In the genomic region with DNA sequence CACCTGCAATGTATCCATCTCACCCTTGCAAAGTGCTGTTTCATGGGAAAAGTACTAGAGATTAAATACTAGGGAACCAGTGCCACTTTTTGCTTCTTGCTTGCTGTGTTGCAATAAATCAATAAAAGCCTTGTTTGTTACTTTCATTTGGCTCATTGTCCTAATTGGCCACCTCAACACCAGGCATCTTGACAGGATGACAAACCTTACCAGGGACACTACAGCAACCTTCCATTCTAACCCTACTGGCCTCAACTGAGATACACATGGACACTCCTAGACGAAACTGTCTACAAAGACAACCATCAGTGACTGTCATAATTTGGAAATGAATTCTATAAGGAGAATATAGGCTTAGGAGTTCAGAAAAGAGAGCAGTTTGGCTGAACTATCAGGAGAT, we compare ENCODE assay signal across 35 cellular contexts.
"Had no signal": no experiment of that assay in that cellular context is flagged by ENCODE, and none has a peak within 500 bp of the region (broad histone marks: within the 10 kb centered on the region; RNA-seq: fewer than 3 reads in every experiment).

No MANE protein-coding gene starts in this region.

- H3K36me3 ChIP-seq: ascending aorta, cardiac muscle cell had no signal

- H3K4me3 ChIP-seq: ascending aorta, cardiac muscle cell had no signal

- H3K9me3 Mint-ChIP-seq: activated CD4-positive, alpha-beta memory T cell treated with anti-CD3 and anti-CD28 coated beads for 36 hours; activated naive CD4-positive, alpha-beta T cell treated with anti-CD3 and anti-CD28 coated beads, Interleukin-2, amount 10 ng/mL, durations not matched to agents 7 days and 5 days; activated naive CD4-positive, alpha-beta T cell treated with anti-CD3 and anti-CD28 coated beads, Interleukin-2, amount 50 U/mL, for 24 hours; activated T-helper 2 cell treated with anti-CD3 and anti-CD28 coated beads, Interferon-gamma antibody, Interleukin-2, Interleukin-4, amounts not matched to agents 10 μg/mL and 5 μg/mL and 100 μg/mL, durations not matched to agents 14 hours and 24 hours and 36 hours; brain; central memory CD8-positive, alpha-beta T cell; T-helper 1 cell treated with Interleukin-12 subunit alpha and Interleukin-12 subunit beta and Interleukin-4 antibody, amounts not matched to agents 30 μg/mL and 1 μg/mL, for 36 hours; T-helper 2 cell treated with Interferon-gamma antibody and Interleukin-4, amounts not matched to agents 5 μg/mL and 100 μg/mL, for 36 hours had no signal

- H3K36me3 Mint-ChIP-seq: activated CD4-positive, alpha-beta memory T cell treated with anti-CD3 and anti-CD28 coated beads for 36 hours; activated naive CD4-positive, alpha-beta T cell treated with anti-CD3 and anti-CD28 coated beads, Interleukin-2, amount 10 ng/mL, durations not matched to agents 7 days and 5 days; activated naive CD4-positive, alpha-beta T cell treated with anti-CD3 and anti-CD28 coated beads, Interleukin-2, amount 50 U/mL, for 24 hours; activated naive CD8-positive, alpha-beta T cell; activated naive CD8-positive, alpha-beta T cell treated with anti-CD3 and anti-CD28 coated beads, Interleukin-2, amount 10 ng/mL, durations not matched to agents 7 days and 5 days; brain had no signal

- H3K27ac ChIP-seq: ascending aorta, cardiac muscle cell, VCaP had no signal

- H3K4me3 Mint-ChIP-seq: activated B cell treated with CpG ODN at 0.5 μM for 24 hours; activated CD4-positive, alpha-beta memory T cell treated with anti-CD3 and anti-CD28 coated beads for 36 hours; activated CD4-positive, alpha-beta T cell treated with anti-CD3 and anti-CD28 coated beads, Interleukin-2, amount 10 ng/mL, durations not matched to agents 24 days and 14 days; activated CD8-positive, alpha-beta T cell treated with anti-CD3 and anti-CD28 coated beads for 36 hours; activated naive CD4-positive, alpha-beta T cell treated with anti-CD3 and anti-CD28 coated beads, Interleukin-2, amount 10 ng/mL, durations not matched to agents 7 days and 5 days; activated naive CD4-positive, alpha-beta T cell treated with anti-CD3 and anti-CD28 coated beads, Interleukin-2, amount 50 U/mL, for 24 hours; activated naive CD8-positive, alpha-beta T cell; activated naive CD8-positive, alpha-beta T cell treated with anti-CD3 and anti-CD28 coated beads, Interleukin-2, amount 10 ng/mL, durations not matched to agents 7 days and 5 days; activated naive CD8-positive, alpha-beta T cell treated with anti-CD3 and anti-CD28 coated beads, Interleukin-2, amount 50 U/mL, for 24 hours; activated T-cell treated with anti-CD3 and anti-CD28 coated beads, Interleukin-2, amount 50 U/mL, for 4 hours; brain; central memory CD8-positive, alpha-beta T cell; T-helper 1 cell treated with Interleukin-12 subunit alpha and Interleukin-12 subunit beta and Interleukin-4 antibody, amounts not matched to agents 30 μg/mL and 1 μg/mL, for 36 hours; T-helper 2 cell treated with Interferon-gamma antibody and Interleukin-4, amounts not matched to agents 5 μg/mL and 100 μg/mL, for 36 hours had no signal

- H3K4me1 ChIP-seq: ascending aorta had no signal

- H3K27ac Mint-ChIP-seq: activated B cell treated with CpG ODN at 0.5 μM for 24 hours; activated CD4-positive, alpha-beta memory T cell treated with anti-CD3 and anti-CD28 coated beads for 36 hours; activated CD4-positive, alpha-beta T cell treated with anti-CD3 and anti-CD28 coated beads, Interleukin-2, amount 10 ng/mL, durations not matched to agents 24 days and 14 days; activated CD8-positive, alpha-beta T cell treated with anti-CD3 and anti-CD28 coated beads for 36 hours; activated naive CD4-positive, alpha-beta T cell treated with anti-CD3 and anti-CD28 coated beads, Interleukin-2, amount 10 ng/mL, durations not matched to agents 7 days and 5 days; activated naive CD4-positive, alpha-beta T cell treated with anti-CD3 and anti-CD28 coated beads, Interleukin-2, amount 50 U/mL, for 24 hours; activated naive CD8-positive, alpha-beta T cell; activated naive CD8-positive, alpha-beta T cell treated with anti-CD3 and anti-CD28 coated beads, Interleukin-2, amount 10 ng/mL, durations not matched to agents 7 days and 5 days; activated naive CD8-positive, alpha-beta T cell treated with anti-CD3 and anti-CD28 coated beads, Interleukin-2, amount 50 U/mL, for 24 hours; activated T-helper 2 cell treated with anti-CD3 and anti-CD28 coated beads, Interferon-gamma antibody, Interleukin-2, Interleukin-4, amounts not matched to agents 10 μg/mL and 5 μg/mL and 100 μg/mL, durations not matched to agents 14 hours and 24 hours and 36 hours; T-helper 1 cell treated with Interleukin-12 subunit alpha and Interleukin-12 subunit beta and Interleukin-4 antibody, amounts not matched to agents 30 μg/mL and 1 μg/mL, for 36 hours; T-helper 2 cell treated with Interferon-gamma antibody and Interleukin-4, amounts not matched to agents 5 μg/mL and 100 μg/mL, for 36 hours had no signal

- H3K4me1 Mint-ChIP-seq: activated B cell treated with CpG ODN at 0.5 μM for 24 hours; activated CD4-positive, alpha-beta T cell treated with anti-CD3 and anti-CD28 coated beads, Interleukin-2, amount 10 ng/mL, durations not matched to agents 24 days and 14 days; activated naive CD4-positive, alpha-beta T cell treated with anti-CD3 and anti-CD28 coated beads, Interleukin-2, amount 10 ng/mL, durations not matched to agents 7 days and 5 days; activated naive CD4-positive, alpha-beta T cell treated with anti-CD3 and anti-CD28 coated beads, Interleukin-2, amount 50 U/mL, for 24 hours; activated naive CD8-positive, alpha-beta T cell treated with anti-CD3 and anti-CD28 coated beads, Interleukin-2, amount 10 ng/mL, durations not matched to agents 7 days and 5 days; activated naive CD8-positive, alpha-beta T cell treated with anti-CD3 and anti-CD28 coated beads, Interleukin-2, amount 50 U/mL, for 24 hours; brain; central memory CD8-positive, alpha-beta T cell had no signal

- DNase-seq: activated B cell treated with CpG ODN at 0.5 μM for 24 hours; activated CD4-positive, alpha-beta memory T cell treated with anti-CD3 and anti-CD28 coated beads for 36 hours; activated CD4-positive, alpha-beta T cell treated with anti-CD3 and anti-CD28 coated beads for 4 hours; activated CD4-positive, alpha-beta T cell treated with anti-CD3 and anti-CD28 coated beads, Interleukin-2, amount 10 ng/mL, durations not matched to agents 24 days and 14 days; activated CD4-positive, alpha-beta T cell treated with anti-CD3 and anti-CD28 coated beads, Interleukin-2, amount 50 U/mL, for 1 hour; activated CD4-positive, alpha-beta T cell treated with anti-CD3 and anti-CD28 coated beads, Interleukin-2, amount 50 U/mL, for 4 hours; activated CD4-positive, CD25-positive, alpha-beta regulatory T cell treated with anti-CD3 and anti-CD28 coated beads, Interleukin-2, amount 50 U/mL, for 72 hours; activated CD8-positive, alpha-beta memory T cell treated with anti-CD3 and anti-CD28 coated beads, Interleukin-2, amount 50 U/mL, for 4 hours; activated CD8-positive, alpha-beta T cell treated with anti-CD3 and anti-CD28 coated beads for 36 hours; activated effector memory CD4-positive, alpha-beta T cell treated with Interleukin-2 at 50 U/mL for 16 hours; activated gamma-delta T cell; activated naive CD4-positive, alpha-beta T cell treated with anti-CD3 and anti-CD28 coated beads, Interleukin-2, amount 10 ng/mL, durations not matched to agents 7 days and 5 days; activated naive CD4-positive, alpha-beta T cell treated with Interleukin-2 at 50 U/mL for 16 hours; activated naive CD8-positive, alpha-beta T cell treated with anti-CD3 and anti-CD28 coated beads, Interleukin-2, amount 10 ng/mL, durations not matched to agents 7 days and 5 days; activated naive CD8-positive, alpha-beta T cell treated with anti-CD3 and anti-CD28 coated beads, Interleukin-2, amount 50 U/mL, for 24 hours; activated T-cell treated with anti-CD3 and anti-CD28 coated beads for 4 hours; activated T-cell treated with anti-CD3 and anti-CD28 coated beads, Interleukin-2, amount 50 U/mL, for 1 hour; activated T-cell treated with anti-CD3 and anti-CD28 coated beads, Interleukin-2, amount 50 U/mL, for 4 hours; amygdala; anterior cingulate cortex; caudate nucleus; cerebellar nuclear complex; T-helper 1 cell; T-helper 2 cell; T-helper 9 cell had no signal

- H3K27me3 ChIP-seq: ascending aorta, cardiac muscle cell had no signal

- ATAC-seq: activated CD8-positive, alpha-beta T cell treated with anti-CD3 and anti-CD28 coated beads for 36 hours; activated naive CD8-positive, alpha-beta T cell treated with anti-CD3 and anti-CD28 coated beads, Interleukin-2, amount 50 U/mL, for 24 hours; activated T-cell treated with anti-CD3 and anti-CD28 coated beads, Interleukin-2, amount 50 U/mL, for 4 hours had no signal

- H3K27me3 Mint-ChIP-seq: activated B cell treated with CpG ODN at 0.5 μM for 24 hours; activated CD4-positive, alpha-beta memory T cell treated with anti-CD3 and anti-CD28 coated beads for 36 hours; activated CD4-positive, alpha-beta T cell treated with anti-CD3 and anti-CD28 coated beads, Interleukin-2, amount 10 ng/mL, durations not matched to agents 24 days and 14 days; activated CD8-positive, alpha-beta T cell treated with anti-CD3 and anti-CD28 coated beads for 36 hours; activated naive CD4-positive, alpha-beta T cell treated with anti-CD3 and anti-CD28 coated beads, Interleukin-2, amount 10 ng/mL, durations not matched to agents 7 days and 5 days; activated naive CD4-positive, alpha-beta T cell treated with anti-CD3 and anti-CD28 coated beads, Interleukin-2, amount 50 U/mL, for 24 hours; activated naive CD8-positive, alpha-beta T cell; activated naive CD8-positive, alpha-beta T cell treated with anti-CD3 and anti-CD28 coated beads, Interleukin-2, amount 10 ng/mL, durations not matched to agents 7 days and 5 days; activated naive CD8-positive, alpha-beta T cell treated with anti-CD3 and anti-CD28 coated beads, Interleukin-2, amount 50 U/mL, for 24 hours; brain; central memory CD8-positive, alpha-beta T cell had no signal

- H3K9me3 ChIP-seq: ascending aorta had no signal
